Comparison of ENCODE assay signal across 1 cellular context in the genomic region with DNA sequence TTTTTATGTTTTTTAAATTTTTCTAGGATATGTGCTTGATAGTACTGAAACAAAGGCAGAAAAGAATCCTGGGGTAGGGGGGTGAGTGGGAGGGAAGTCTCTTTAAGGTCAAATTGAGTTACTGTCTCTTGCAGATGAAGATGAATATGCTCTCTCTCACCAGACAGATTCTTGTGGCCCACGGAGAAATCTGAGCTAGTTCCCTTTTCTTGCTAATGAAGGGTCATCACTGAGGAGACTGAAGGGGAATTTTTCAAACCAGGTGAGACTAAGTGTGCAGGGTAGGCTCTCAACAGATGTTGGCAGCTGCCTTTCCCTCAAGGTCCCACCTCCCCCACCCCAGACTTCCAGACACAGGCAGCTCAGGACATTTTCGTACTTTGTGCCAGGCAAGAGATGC.
TF ChIP-seq lines count a peak whose summit lies in the region.

No MANE protein-coding gene starts in this region.

TF ChIP-seq in IMR-90, 13 proteins besides CTCF, POLR2A, EP300 and RAD21 (continued from another document):
- TF ChIP-seq ELK1 (IDR thresholded peaks at IDR 0.05; ENCODE audit: borderline replicate concordance, low read depth, low read length), result no peak
